In the genomic region with DNA sequence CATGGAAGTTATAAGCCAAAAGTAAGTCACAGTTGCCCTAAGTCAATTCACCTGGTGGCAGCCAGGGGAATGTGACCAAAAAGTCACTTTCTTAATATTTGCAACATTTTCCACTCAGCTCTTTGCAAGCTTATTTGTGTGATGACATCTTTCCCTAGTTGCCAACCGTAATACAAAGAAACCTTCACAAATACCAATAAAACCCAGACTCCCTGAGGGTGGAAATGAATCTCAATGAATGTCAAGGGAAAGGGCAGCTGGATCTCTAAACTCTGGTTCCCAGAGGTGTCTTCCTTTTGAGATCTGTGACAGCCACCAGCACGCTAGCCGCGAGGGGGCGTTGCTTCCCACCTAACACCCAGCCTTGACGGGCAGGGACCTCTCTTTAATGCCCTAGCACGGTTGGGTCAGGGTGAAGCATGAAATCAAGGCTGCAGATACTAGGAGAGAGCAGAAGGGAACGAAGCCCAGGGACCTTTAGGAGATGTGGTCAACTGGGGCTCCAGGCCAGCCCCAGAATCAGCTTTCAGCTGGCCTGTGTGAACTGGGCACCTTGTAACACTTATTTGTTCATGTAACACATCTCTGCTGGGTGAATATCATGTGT, we compare ENCODE assay signal across 9 cellular contexts.
DNase-seq lines count a peak whose midpoint lies in the region; ATAC-seq and TF ChIP-seq lines count a peak whose summit lies in the region.
"Had no signal": no experiment of that assay in that cellular context is flagged by ENCODE, and none has a peak within 500 bp of the region (broad histone marks: within the 10 kb centered on the region; RNA-seq: fewer than 3 reads in every experiment).

No MANE protein-coding gene starts in this region.

- TF ChIP-seq CTCF in astrocyte of the spinal cord (IDR thresholded peaks at IDR 0.05; ENCODE audit: low read depth, low read length) = peak; percentile 82

- peaks cover 5% of the 10 kb centered on the region; the same call in 1 of the 2 replicates for H3K4me1 ChIP-seq in HAP-1

- ATAC-seq in GM18909 (IDR thresholded peaks at IDR 0.05; ENCODE audit: poor library complexity, unreplicated experiment) (no peak), HG03175 (IDR thresholded peaks at IDR 0.05; ENCODE audit: unreplicated experiment) (no peak)

- H3K9me3 ChIP-seq in HAP-1 = no peaks in the 10 kb centered on the region
- H3K9me3 ChIP-seq: neutrophil had no signal

- H3K27me3 ChIP-seq in HAP-1 (ENCODE audit: low read depth) = no peaks in the 10 kb centered on the region

- in situ Hi-C loops in HAP-1 (cut with MboI; ENCODE audit: low sequenced_read_pairs) = loop anchor here (25.0 kb wide), 1 partner anchor 112 kb away; a partner anchor contains a TSS
- in situ Hi-C loops in astrocyte of the spinal cord (cut with HindIII; ENCODE audit: low sequenced_read_pairs) = no loop called here

- no peaks in the 10 kb centered on the region for H3K36me3 ChIP-seq in HAP-1 (replicated peaks)
- H3K36me3 ChIP-seq: neutrophil had no signal

- peak; percentile 44 for DNase-seq in DMS53 treated with DMSO at 0.1 percent for 48 hours (lab: John Stamatoyannopoulos, UW; ENCODE audit: unreplicated experiment)
- DNase-seq in HAP-1 (ENCODE audit: low spot score in 2 of 2) = peak; percentile 51 to 81
- DNase-seq in SHP77 (lab: John Stamatoyannopoulos, UW) = peak; percentile 60 to 62
- peak; percentile 52 for DNase-seq in astrocyte of the spinal cord (ENCODE audit: low read depth, low spot score)
- DNase-seq in kidney tubule cell (ENCODE audit: low spot score) = peak; percentile 53
- DNase-seq in superior temporal gyrus (ENCODE audit: extremely low spot score) = peak; percentile 31

- no peak overlapping the region for H3K4me3 ChIP-seq in HAP-1
- H3K4me3 ChIP-seq in astrocyte of the spinal cord (ENCODE audit: low read depth, low read length) = no peak overlapping the region
